ENCODE assay signal across 11 cellular contexts in the genomic region with DNA sequence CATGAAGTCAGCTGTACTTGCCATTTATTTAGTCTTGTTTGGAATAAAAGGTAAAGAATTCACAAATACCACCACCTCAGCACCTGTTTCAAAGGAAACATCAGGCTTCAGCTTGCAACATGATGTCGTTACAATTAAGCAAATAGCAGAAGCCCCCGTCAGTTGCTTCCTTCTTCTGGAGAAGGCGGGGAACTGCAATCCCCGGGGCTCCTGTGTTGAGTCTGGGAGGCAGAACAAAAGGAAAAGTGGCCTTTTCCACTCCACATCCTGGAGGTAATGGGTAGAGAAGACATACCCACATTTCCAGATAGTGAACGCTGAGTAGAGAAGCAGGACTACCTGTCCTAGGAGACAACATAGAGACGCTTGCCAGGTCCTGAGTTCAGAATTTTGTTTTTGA.
"Had no signal": no experiment of that assay in that cellular context is flagged by ENCODE, and none has a peak within 500 bp of the region (broad histone marks: within the 10 kb centered on the region; RNA-seq: fewer than 3 reads in every experiment).

No MANE protein-coding gene starts in this region.

- H3K4me3 ChIP-seq: esophagus squamous epithelium, heart right ventricle, left ventricle myocardium inferior, upper lobe of left lung had no signal

- H3K9me3 ChIP-seq: esophagus squamous epithelium, heart right ventricle, left ventricle myocardium inferior, upper lobe of left lung had no signal

- H3K4me1 ChIP-seq: esophagus squamous epithelium, heart right ventricle, left ventricle myocardium inferior, upper lobe of left lung had no signal

- DNase-seq: activated CD4-positive, alpha-beta T cell treated with anti-CD3 and anti-CD28 coated beads for 48 hours; activated CD8-positive, alpha-beta T cell treated with anti-CD3 and anti-CD28 coated beads, Interleukin-2, amount 10 ng/mL, durations not matched to agents 7 days and 5 days; activated naive CD4-positive, alpha-beta T cell; activated naive CD8-positive, alpha-beta T cell treated with anti-CD3 and anti-CD28 coated beads, Interleukin-2, amount 50 U/mL, for 24 hours; esophagus squamous epithelium; foreskin fibroblast; heart right ventricle; left ventricle myocardium inferior; stimulated activated CD4-positive, alpha-beta T cell treated with anti-CD3 and anti-CD28 coated beads, Interleukin-12 subunit alpha, Interleukin-12 subunit beta, amount 100 ng/mL, for 4 hours; stimulated activated naive CD4-positive, alpha-beta T cell treated with Interleukin-2 at 50 U/mL for 16 hours; upper lobe of left lung had no signal

- H3K36me3 ChIP-seq: esophagus squamous epithelium, heart right ventricle, left ventricle myocardium inferior, upper lobe of left lung had no signal

- H3K27me3 ChIP-seq: upper lobe of left lung had no signal

- H3K27ac ChIP-seq: esophagus squamous epithelium, heart right ventricle, left ventricle myocardium inferior, upper lobe of left lung had no signal
